8 cellular contexts compared by ENCODE assay signal in genomic region chr2:112056626-112056987, GRCh38. TPM values are rescaled to one million over a fixed set of nuclear protein-coding genes. Genes with fewer than 3 reads are reported as not detected.
A peak's percentile ranks its signal among the peaks of the same experiment; 100 is the strongest.
DNase-seq lines count a peak whose midpoint lies in the region; ATAC-seq and TF ChIP-seq lines count a peak whose summit lies in the region.

No MANE protein-coding gene starts in this region.

- H3K27ac ChIP-seq in lower lobe of right lung (peak overlapping the region; percentile 98), transverse colon (peak overlapping the region; percentile 97 to 98 (median 98))

- H3K4me3 Mint-ChIP-seq in activated T-cell treated with anti-CD3 and anti-CD28 coated beads, Interleukin-2, amount 50 U/mL, for 72 hours, result peak overlapping the region; percentile 91 to 98

- no peaks in the 10 kb centered on the region for H3K9me3 Mint-ChIP-seq in activated T-cell treated with anti-CD3 and anti-CD28 coated beads, Interleukin-2, amount 50 U/mL, for 72 hours

- in situ Hi-C loops in astrocyte of the cerebellum (cut with HindIII; ENCODE audit: low sequenced_read_pairs) (no loop called here), transverse colon (cut with MboI; ENCODE audit: low pct_ligation_motif_present in 1 of 4, low pct_unique_long_range_greater_than_20kb in 1 of 4, low sequenced_read_pairs in 3 of 4) (loop anchor here in 1 of 4 donors (10.0 kb wide), 1 partner anchor 162 kb away; the partner anchor contains the start of gene MERTK)

- DNase-seq in activated T-cell treated with anti-CD3 and anti-CD28 coated beads, Interleukin-2, amount 50 U/mL, for 72 hours, result no peak
- DNase-seq in activated T-cell treated with anti-CD3 and anti-CD28 coated beads for 4 hours, result no peak
- no peak for DNase-seq in astrocyte of the cerebellum (ENCODE audit: low read depth)
- DNase-seq in lower lobe of right lung, result no peak
- DNase-seq in transverse colon, result no peak
- DNase-seq in putamen (ENCODE audit: low spot score), result no peak

- no peak for ATAC-seq in activated T-cell treated with anti-CD3 and anti-CD28 coated beads, Interleukin-2, amount 50 U/mL, for 72 hours (replicated peaks in 1 of 2)
- no peak for ATAC-seq in lower lobe of right lung
- ATAC-seq in HG03565 (IDR thresholded peaks at IDR 0.05; ENCODE audit: unreplicated experiment), result no peak
- no peak for ATAC-seq in HG03520 (IDR thresholded peaks at IDR 0.05; ENCODE audit: unreplicated experiment)

- WGBS in transverse colon (ENCODE audit: low coverage in 1 of 2), 2 donors, result 26 to 75% methylated on average over 1 to 3 of the region's 3 CpGs

- H3K9me3 ChIP-seq in lower lobe of right lung (no peaks in the 10 kb centered on the region), transverse colon (no peaks in the 10 kb centered on the region)

- intact Hi-C loops in lower lobe of right lung (cut with DNase I) (no loop called here), transverse colon (cut with DNase I; ENCODE audit: low total_unique reads) (loop anchor here (10.0 kb wide), 1 partner anchor 218 kb away; the partner anchor contains the start of gene ZC3H6)

- H3K27me3 Mint-ChIP-seq in activated T-cell treated with anti-CD3 and anti-CD28 coated beads, Interleukin-2, amount 50 U/mL, for 72 hours (ENCODE audit: low read depth), result no peaks in the 10 kb centered on the region

- peaks cover 6 to 9% of the 10 kb centered on the region in 2 donors for H3K36me3 Mint-ChIP-seq in activated T-cell treated with anti-CD3 and anti-CD28 coated beads, Interleukin-2, amount 50 U/mL, for 72 hours (ENCODE audit: insufficient read depth in 2 of 2)

- TF ChIP-seq POLR2A in transverse colon (IDR thresholded peaks at IDR 0.05), result no peak

- H3K27me3 ChIP-seq in lower lobe of right lung (ENCODE audit: low read depth) (no peaks in the 10 kb centered on the region), transverse colon (no peaks in the 10 kb centered on the region)

- peaks cover 49% of the 10 kb centered on the region for H3K4me1 Mint-ChIP-seq in activated T-cell treated with anti-CD3 and anti-CD28 coated beads, Interleukin-2, amount 50 U/mL, for 72 hours (ENCODE audit: low read depth)

- TF ChIP-seq CTCF in astrocyte of the cerebellum (IDR thresholded peaks at IDR 0.05; ENCODE audit: low read depth, low read length, missing control alignments), result no peak
- no peak for TF ChIP-seq CTCF in lower lobe of right lung (IDR thresholded peaks at IDR 0.05)
- TF ChIP-seq CTCF in transverse colon (IDR thresholded peaks at IDR 0.05), result no peak

- TF ChIP-seq EP300 in transverse colon (IDR thresholded peaks at IDR 0.05; ENCODE audit: low read depth), result no peak

- H3K4me3 ChIP-seq in astrocyte of the cerebellum (ENCODE audit: low read depth, low read length) (peak overlapping the region; percentile 87), lower lobe of right lung (peak overlapping the region; percentile 90), transverse colon (peak overlapping the region in 3 of 4 donors; percentile 69 to 89 (median 76))

- H3K27ac Mint-ChIP-seq in activated T-cell treated with anti-CD3 and anti-CD28 coated beads, Interleukin-2, amount 50 U/mL, for 72 hours, result peak overlapping the region; percentile 54

- H3K4me1 ChIP-seq in lower lobe of right lung (peaks cover 39% of the 10 kb centered on the region), transverse colon (peaks cover 13 to 60% (median 32%) of the 10 kb centered on the region in 4 donors)

- H3K36me3 ChIP-seq in lower lobe of right lung, result peaks cover 18% of the 10 kb centered on the region
- H3K36me3 ChIP-seq in transverse colon, result peaks cover 0 to 15% (median under 1%) of the 10 kb centered on the region in 4 donors

RNA-seq across cellular contexts. Expression of gene TMEM87B, which starts 1.5 kb away (rescaled TPM):
- 10 to 100 TPM; 31.2 to 36.4 TPM for total RNA-seq in activated T-cell treated with anti-CD3 and anti-CD28 coated beads, Interleukin-2, amount 50 U/mL, for 72 hours
- total RNA-seq in lower lobe of right lung (23.6 TPM), transverse colon (10 to 100 TPM; 21.9 to 74.5 (median 60.7) TPM)
